ENCODE assay signal across 21 cellular contexts in the genomic region with DNA sequence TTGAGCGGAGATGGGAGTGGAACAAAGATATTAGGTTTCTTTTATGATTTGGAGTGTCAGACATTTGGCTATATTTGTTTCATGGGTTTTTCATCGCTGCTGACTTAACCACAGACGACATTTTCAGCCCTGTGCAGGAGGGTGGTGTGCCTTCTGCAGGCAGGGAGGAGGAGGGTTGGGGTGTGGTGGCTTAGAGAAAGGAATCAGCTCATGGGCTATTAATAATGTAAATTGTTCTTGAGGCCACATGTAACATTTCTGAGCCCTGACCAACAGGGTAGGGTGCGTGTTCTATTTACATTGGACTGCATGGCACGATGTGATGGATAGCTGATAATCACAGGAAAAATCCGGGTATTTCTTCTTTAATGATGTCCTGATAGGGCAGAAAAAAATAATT.
"Had no signal": no experiment of that assay in that cellular context is flagged by ENCODE, and none has a peak within 500 bp of the region (broad histone marks: within the 10 kb centered on the region; RNA-seq: fewer than 3 reads in every experiment).

No MANE protein-coding gene starts in this region.

- H3K4me2 ChIP-seq: neural progenitor cell had no signal

- H3K4me3 Mint-ChIP-seq: activated B cell treated with CpG ODN at 0.5 μM for 24 hours; activated CD4-positive, alpha-beta memory T cell treated with anti-CD3 and anti-CD28 coated beads, Interleukin-2, amount 10 ng/mL, durations not matched to agents 7 days and 5 days; activated naive CD4-positive, alpha-beta T cell treated with anti-CD3 and anti-CD28 coated beads for 36 hours; activated T-cell treated with anti-CD3 and anti-CD28 coated beads, Interleukin-2, amount 50 U/mL, for 24 hours; dendritic cell treated with granulocyte-macrophage colony-stimulating factor and Interleukin-4, amounts not matched to agents 40 ng/mL and 50 ng/mL, for 4 days; neural progenitor cell had no signal

- H3K27me3 ChIP-seq: neural progenitor cell, ovary, sigmoid colon, upper lobe of right lung had no signal

- ATAC-seq: esophagus mucosa, upper lobe of right lung had no signal

- H2AFZ ChIP-seq: neural progenitor cell had no signal

- H3K4me1 ChIP-seq: neural progenitor cell, upper lobe of right lung had no signal

- DNase-seq: activated B cell treated with CpG ODN at 0.5 μM for 24 hours; activated CD4-positive, alpha-beta memory T cell treated with anti-CD3 and anti-CD28 coated beads, Interleukin-2, amount 10 ng/mL, durations not matched to agents 7 days and 5 days; activated CD4-positive, alpha-beta T cell treated with anti-CD3 and anti-CD28 coated beads for 4 hours; activated naive CD4-positive, alpha-beta T cell treated with anti-CD3 and anti-CD28 coated beads for 36 hours; activated T-cell treated with anti-CD3 and anti-CD28 coated beads, Interleukin-2, amount 50 U/mL, for 24 hours; anterior cingulate cortex; effector CD8-positive, alpha-beta T cell; hypothalamus; ovary; sigmoid colon; stimulated activated CD4-positive, alpha-beta T cell treated with anti-CD3 and anti-CD28 coated beads, Interleukin-12 subunit alpha, Interleukin-12 subunit beta, amount 100 ng/mL, for 4 hours; stimulated activated CD4-positive, alpha-beta T cell treated with anti-CD3 and anti-CD28 coated beads, Interleukin-1b, Interleukin-23, amount 100 ng/mL, for 48 hours; stimulated activated CD8-positive, alpha-beta memory T cell treated with anti-CD3 and anti-CD28 coated beads, Interleukin-4, amount 100 ng/mL, for 48 hours; stimulated activated naive CD4-positive, alpha-beta T cell; T-helper 1 cell; T-helper 9 cell; upper lobe of right lung had no signal

- H3K9ac ChIP-seq: neural progenitor cell had no signal

- H3K9me3 ChIP-seq: ovary, sigmoid colon, upper lobe of right lung had no signal

- H3K27me3 Mint-ChIP-seq: activated B cell treated with CpG ODN at 0.5 μM for 24 hours; activated CD4-positive, alpha-beta memory T cell treated with anti-CD3 and anti-CD28 coated beads, Interleukin-2, amount 10 ng/mL, durations not matched to agents 7 days and 5 days; dendritic cell treated with granulocyte-macrophage colony-stimulating factor and Interleukin-4, amounts not matched to agents 40 ng/mL and 50 ng/mL, for 4 days had no signal

- H3K4me1 Mint-ChIP-seq: activated B cell treated with CpG ODN at 0.5 μM for 24 hours, neural progenitor cell had no signal

- H3K27ac Mint-ChIP-seq: activated B cell treated with CpG ODN at 0.5 μM for 24 hours; activated CD4-positive, alpha-beta memory T cell treated with anti-CD3 and anti-CD28 coated beads, Interleukin-2, amount 10 ng/mL, durations not matched to agents 7 days and 5 days; activated naive CD4-positive, alpha-beta T cell treated with anti-CD3 and anti-CD28 coated beads for 36 hours; activated T-cell treated with anti-CD3 and anti-CD28 coated beads, Interleukin-2, amount 50 U/mL, for 24 hours; dendritic cell treated with granulocyte-macrophage colony-stimulating factor and Interleukin-4, amounts not matched to agents 40 ng/mL and 50 ng/mL, for 4 days; neural progenitor cell had no signal

- H3K4me3 ChIP-seq: lung, neural progenitor cell, ovary, sigmoid colon, upper lobe of right lung had no signal

- H3K9me3 Mint-ChIP-seq: activated B cell treated with CpG ODN at 0.5 μM for 24 hours; activated CD4-positive, alpha-beta memory T cell treated with anti-CD3 and anti-CD28 coated beads, Interleukin-2, amount 10 ng/mL, durations not matched to agents 7 days and 5 days; activated naive CD4-positive, alpha-beta T cell treated with anti-CD3 and anti-CD28 coated beads for 36 hours; activated T-cell treated with anti-CD3 and anti-CD28 coated beads, Interleukin-2, amount 50 U/mL, for 24 hours; dendritic cell treated with granulocyte-macrophage colony-stimulating factor and Interleukin-4, amounts not matched to agents 40 ng/mL and 50 ng/mL, for 4 days; neural progenitor cell had no signal

- H3K36me3 ChIP-seq: ovary, sigmoid colon, upper lobe of right lung had no signal

- H3K27ac ChIP-seq: neural progenitor cell, ovary, sigmoid colon, upper lobe of right lung had no signal
